Comparison of ENCODE assay signal across 20 cellular contexts in genomic region chr14:77012193-77012592, GRCh38. TPM values are rescaled to one million over a fixed set of nuclear protein-coding genes. Genes with fewer than 3 reads are reported as not detected.
DNase-seq lines count a peak whose midpoint lies in the region; ATAC-seq and TF ChIP-seq lines count a peak whose summit lies in the region.
"Had no signal": no experiment of that assay in that cellular context is flagged by ENCODE, and none has a peak within 500 bp of the region (broad histone marks: within the 10 kb centered on the region; RNA-seq: fewer than 3 reads in every experiment).

No MANE protein-coding gene starts in this region.

- H3K4me2 ChIP-seq in mesenchymal stem cell (ENCODE audit: low read length, poor library complexity, severe bottlenecking), result no peak overlapping the region
- H3K4me2 ChIP-seq: PC-9 had no signal

- H3K27me3 ChIP-seq in mesenchymal stem cell (ENCODE audit: control insufficient read depth in 1 of 2, insufficient read depth in 1 of 2, low read length in 2 of 2), result peaks cover 0 to 15% of the 10 kb centered on the region in 2 experiments
- H3K27me3 ChIP-seq in tibial nerve, result no peaks in the 10 kb centered on the region
- H3K27me3 ChIP-seq: BE2C had no signal

- no peak for TF ChIP-seq POLR2A in tibial nerve (IDR thresholded peaks at IDR 0.05)

- intact Hi-C loops in sciatic nerve (cut with DNase I), result no loop called here

- no peak for DNase-seq in activated naive CD4-positive, alpha-beta T cell treated with anti-CD3 and anti-CD28 coated beads, Interleukin-2, amount 50 U/mL, for 72 hours (ENCODE audit: low spot score in 2 of 2)
- no peak for DNase-seq in activated naive CD4-positive, alpha-beta T cell treated with Interleukin-2 at 50 U/mL for 16 hours
- DNase-seq in mesenchymal stem cell (no peak), sciatic nerve (ENCODE audit: low spot score) (no peak), tibial nerve (ENCODE audit: low spot score in 2 of 2) (no peak), DMS53 (lab: John Stamatoyannopoulos, UW) (no peak)
- no peak for DNase-seq in activated CD4-positive, alpha-beta T cell treated with anti-CD3 and anti-CD28 coated beads, Interleukin-2, amount 50 U/mL, for 48 hours
- DNase-seq: 8988T; BE2C; CD8-positive, alpha-beta T cell; DMS79 treated with DMSO at 0.1 percent for 48 hours; H9; KG1; NCI-H1048; NCI-H1436 treated with DMSO at 0.1 percent for 48 hours; NCI-H2081; NCI-H748 treated with DMSO at 0.1 percent for 48 hours had no signal

- H3K23ac ChIP-seq in mesenchymal stem cell (ENCODE audit: low read length in 2 of 2), result no peak overlapping the region

- no peak overlapping the region for H4K91ac ChIP-seq in mesenchymal stem cell (ENCODE audit: low read length)

- H3K4me1 Mint-ChIP-seq in activated T-helper 17 cell treated with anti-CD3 and anti-CD28 coated beads, Interleukin-2, amount 50 U/mL, for 72 hours, result peaks cover 25% of the 10 kb centered on the region

- H3K9me3 ChIP-seq in mesenchymal stem cell (ENCODE audit: control insufficient read depth, low read length) (no peaks in the 10 kb centered on the region), tibial nerve (no peaks in the 10 kb centered on the region)
- H3K9me3 ChIP-seq: BE2C had no signal

- H3K4me3 ChIP-seq in mesenchymal stem cell (ENCODE audit: insufficient read depth in 1 of 2, low read depth in 1 of 2, low read length in 2 of 2), result no peak overlapping the region
- H3K4me3 ChIP-seq in tibial nerve, result no peak overlapping the region
- H3K4me3 ChIP-seq: PC-9 had no signal

- no peak overlapping the region for H2BK5ac ChIP-seq in mesenchymal stem cell (ENCODE audit: low read depth, low read length, poor library complexity, severe bottlenecking)

- no peak overlapping the region for H3K27ac ChIP-seq in mesenchymal stem cell (ENCODE audit: low read length, poor library complexity, severe bottlenecking)
- peak overlapping the region in 2 of 4 donors; percentile 53 to 71 for H3K27ac ChIP-seq in tibial nerve
- H3K27ac ChIP-seq: PC-9 had no signal

- no peak overlapping the region for H2BK15ac ChIP-seq in mesenchymal stem cell (ENCODE audit: low read depth, poor library complexity, severe bottlenecking)

- TF ChIP-seq CTCF in tibial nerve (IDR thresholded peaks at IDR 0.05), result no peak

- no peak overlapping the region for H3K4me3 Mint-ChIP-seq in activated T-helper 17 cell treated with anti-CD3 and anti-CD28 coated beads, Interleukin-2, amount 50 U/mL, for 72 hours
- H3K4me3 Mint-ChIP-seq: CD8-positive, alpha-beta T cell; H9 had no signal

- peak overlapping the region; percentile 3 to 75 for H3K27ac Mint-ChIP-seq in activated naive CD4-positive, alpha-beta T cell treated with anti-CD3 and anti-CD28 coated beads, Interleukin-2, amount 50 U/mL, for 72 hours
- peak overlapping the region; percentile 68 for H3K27ac Mint-ChIP-seq in activated T-helper 17 cell treated with anti-CD3 and anti-CD28 coated beads, Interleukin-2, amount 50 U/mL, for 72 hours
- H3K27ac Mint-ChIP-seq: CD8-positive, alpha-beta T cell had no signal

- no peak for ATAC-seq in activated naive CD4-positive, alpha-beta T cell treated with anti-CD3 and anti-CD28 coated beads, Interleukin-2, amount 50 U/mL, for 72 hours
- ATAC-seq in activated T-helper 17 cell treated with anti-CD3 and anti-CD28 coated beads, Interleukin-2, amount 50 U/mL, for 72 hours (replicated peaks), result no peak
- peak; percentile 16 for ATAC-seq in sciatic nerve
- ATAC-seq: CD8-positive, alpha-beta T cell; HepG2 had no signal

- H3K36me3 Mint-ChIP-seq in activated naive CD4-positive, alpha-beta T cell treated with anti-CD3 and anti-CD28 coated beads, Interleukin-2, amount 50 U/mL, for 72 hours, result no peaks in the 10 kb centered on the region
- no peaks in the 10 kb centered on the region for H3K36me3 Mint-ChIP-seq in activated T-helper 17 cell treated with anti-CD3 and anti-CD28 coated beads, Interleukin-2, amount 50 U/mL, for 72 hours (ENCODE audit: low read depth)
- H3K36me3 Mint-ChIP-seq: CD8-positive, alpha-beta T cell had no signal

- no peak overlapping the region for H3K9ac ChIP-seq in mesenchymal stem cell (ENCODE audit: low read length)

- 92% methylated on average over 9 of the region's 9 CpGs for WGBS in mesenchymal stem cell
- WGBS in tibial nerve, 2 donors, result 73 to 76% methylated on average over 9 of the region's 9 CpGs

- H2BK120ac ChIP-seq in mesenchymal stem cell (ENCODE audit: low read depth, low read length), result no peak overlapping the region

- H2AK5ac ChIP-seq in mesenchymal stem cell (ENCODE audit: low read length, severe bottlenecking), result peak overlapping the region; percentile 3

- TF ChIP-seq EP300 in tibial nerve (IDR thresholded peaks at IDR 0.05), result no peak

- H3K79me1 ChIP-seq in mesenchymal stem cell (replicated peaks; ENCODE audit: low read length, poor library complexity, severe bottlenecking), result no peaks in the 10 kb centered on the region

- no peak overlapping the region for H2AFZ ChIP-seq in mesenchymal stem cell (ENCODE audit: low read depth, low read length)
- H2AFZ ChIP-seq: PC-9 had no signal

- no peaks in the 10 kb centered on the region for H3K27me3 Mint-ChIP-seq in activated T-helper 17 cell treated with anti-CD3 and anti-CD28 coated beads, Interleukin-2, amount 50 U/mL, for 72 hours

- no peak overlapping the region for H4K8ac ChIP-seq in mesenchymal stem cell (ENCODE audit: low read length)

- H3K4me1 ChIP-seq in mesenchymal stem cell (ENCODE audit: control insufficient read depth, insufficient read depth, low read depth, low read length) (peaks cover 20% of the 10 kb centered on the region), tibial nerve (peaks cover 0 to 53% (median 19%) of the 10 kb centered on the region in 4 donors)

- no peak overlapping the region for H3K18ac ChIP-seq in mesenchymal stem cell (ENCODE audit: low read depth in 1 of 2, low read length in 2 of 2)

- no peaks in the 10 kb centered on the region for H3K9me3 Mint-ChIP-seq in activated naive CD4-positive, alpha-beta T cell treated with anti-CD3 and anti-CD28 coated beads, Interleukin-2, amount 50 U/mL, for 72 hours
- H3K9me3 Mint-ChIP-seq in activated T-helper 17 cell treated with anti-CD3 and anti-CD28 coated beads, Interleukin-2, amount 50 U/mL, for 72 hours, result no peaks in the 10 kb centered on the region
- H3K9me3 Mint-ChIP-seq: CD8-positive, alpha-beta T cell had no signal

- H2BK12ac ChIP-seq in mesenchymal stem cell (ENCODE audit: low read length in 2 of 2), result no peak overlapping the region

- no peak overlapping the region for H3K14ac ChIP-seq in mesenchymal stem cell (ENCODE audit: low read length in 2 of 2)

- H3K4ac ChIP-seq in mesenchymal stem cell (ENCODE audit: low read depth in 1 of 2, low read length in 2 of 2), result no peak overlapping the region

- H3K36me3 ChIP-seq in mesenchymal stem cell (ENCODE audit: control insufficient read depth in 1 of 2, insufficient read depth in 2 of 2, low read depth in 1 of 2, low read length in 2 of 2), result no peaks in the 10 kb centered on the region
- H3K36me3 ChIP-seq in tibial nerve, result no peaks in the 10 kb centered on the region
- H3K36me3 ChIP-seq: BE2C had no signal

RNA-seq across cellular contexts. Expression of gene IRF2BPL, which starts 16.3 kb away (rescaled TPM):
- 10 to 100 TPM; 26.6 to 85.4 TPM for total RNA-seq in activated naive CD4-positive, alpha-beta T cell treated with anti-CD3 and anti-CD28 coated beads, Interleukin-2, amount 50 U/mL, for 72 hours
- total RNA-seq in activated T-helper 17 cell treated with anti-CD3 and anti-CD28 coated beads, Interleukin-2, amount 50 U/mL, for 72 hours, result 10 to 100 TPM; 14.2 to 25.5 TPM
- polyA plus RNA-seq in mesenchymal stem cell (2013, experiment 1 of 2), result 49.1 TPM
- polyA plus RNA-seq in mesenchymal stem cell (2013, experiment 2 of 2), result 48.1 TPM
- total RNA-seq in sciatic nerve (59.6 TPM), tibial nerve (10 to 100 TPM; 52.4 to 69.2 (median 60.7) TPM)
